Comparison of ENCODE assay signal across 8 cellular contexts in the genomic region with DNA sequence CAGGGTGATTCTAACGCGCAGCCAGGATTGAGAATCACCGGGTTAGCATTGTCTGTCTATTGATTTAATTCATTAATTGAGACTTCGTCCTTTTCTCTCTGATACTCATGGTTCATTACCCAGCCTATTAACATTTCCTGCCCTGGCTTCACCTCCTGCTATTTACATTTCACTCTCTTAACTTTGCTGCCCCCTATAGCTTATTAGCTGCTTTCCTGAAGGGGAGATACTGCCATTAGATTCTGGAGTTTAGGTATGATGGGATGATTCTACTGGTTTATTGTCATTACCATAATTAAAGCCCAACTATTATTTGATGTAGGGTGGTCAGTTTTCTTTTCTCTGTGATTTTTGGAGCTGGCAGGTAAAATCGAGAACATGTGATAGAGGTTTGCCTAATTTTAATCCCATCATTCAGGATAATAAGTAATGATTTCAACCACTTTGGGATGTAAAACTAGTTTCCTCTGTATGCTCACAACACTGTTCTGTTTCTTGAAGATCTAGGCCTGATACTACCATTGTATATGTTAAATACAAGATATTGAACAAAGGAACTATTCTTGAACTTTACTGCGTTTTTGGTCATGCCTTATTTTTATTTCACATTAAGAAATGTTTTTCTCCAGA. TPM values are rescaled to one million over a fixed set of nuclear protein-coding genes. Genes with fewer than 3 reads are reported as not detected.
DNase-seq lines count a peak whose midpoint lies in the region; ATAC-seq and TF ChIP-seq lines count a peak whose summit lies in the region.

No MANE protein-coding gene starts in this region.

- peaks cover 55% of the 10 kb centered on the region for H3K4me1 Mint-ChIP-seq in T-helper 1 cell treated with Interleukin-12 subunit alpha and Interleukin-12 subunit beta and Interleukin-4 antibody, amounts not matched to agents 30 μg/mL and 1 μg/mL, for 36 hours (ENCODE audit: low read depth)

- 52% methylated on average over 6 of the region's 6 CpGs for WGBS in prostate gland

- ATAC-seq in Right ventricle myocardium inferior (peak; percentile 58), HG02759 (IDR thresholded peaks at IDR 0.05; ENCODE audit: unreplicated experiment) (peak; percentile 56)

- H3K4me3 ChIP-seq in fibroblast of pulmonary artery (replicated peaks; ENCODE audit: low read depth, low read length) (no peak overlapping the region), prostate gland (no peak overlapping the region)

- H3K27me3 ChIP-seq in prostate gland (replicated peaks; ENCODE audit: insufficient read depth): no peaks in the 10 kb centered on the region

- TF ChIP-seq CTCF in fibroblast of pulmonary artery (IDR thresholded peaks at IDR 0.05; ENCODE audit: low read length, missing control alignments): peak; percentile 83
- TF ChIP-seq CTCF in prostate gland (IDR thresholded peaks at IDR 0.05): peak in 3 of 4 experiments; percentile 21 to 64 (median 61)

- H3K27me3 Mint-ChIP-seq in T-helper 1 cell treated with Interleukin-12 subunit alpha and Interleukin-12 subunit beta and Interleukin-4 antibody, amounts not matched to agents 30 μg/mL and 1 μg/mL, for 36 hours (ENCODE audit: low read depth): no peaks in the 10 kb centered on the region

- peaks cover 15% of the 10 kb centered on the region for H3K36me3 Mint-ChIP-seq in T-helper 1 cell treated with Interleukin-12 subunit alpha and Interleukin-12 subunit beta and Interleukin-4 antibody, amounts not matched to agents 30 μg/mL and 1 μg/mL, for 36 hours (ENCODE audit: low read depth)

- H3K4me3 Mint-ChIP-seq in T-helper 1 cell treated with Interleukin-12 subunit alpha and Interleukin-12 subunit beta and Interleukin-4 antibody, amounts not matched to agents 30 μg/mL and 1 μg/mL, for 36 hours: peak overlapping the region; percentile 9

- DNase-seq in Right ventricle myocardium inferior (ENCODE audit: missing footprints): no peak
- DNase-seq in cardiac septum (ENCODE audit: low spot score): no peak
- peak; percentile 91 for DNase-seq in NCI-H146 (lab: John Stamatoyannopoulos, UW)
- peak; percentile 63 for DNase-seq in fibroblast of pulmonary artery (ENCODE audit: low read depth)
- DNase-seq in prostate gland (ENCODE audit: low spot score): peak; percentile 9
- DNase-seq in HK-2 (ENCODE audit: unreplicated experiment): no peak

- no peak overlapping the region for H3K27ac ChIP-seq in prostate gland

- no peaks in the 10 kb centered on the region for H3K9me3 Mint-ChIP-seq in T-helper 1 cell treated with Interleukin-12 subunit alpha and Interleukin-12 subunit beta and Interleukin-4 antibody, amounts not matched to agents 30 μg/mL and 1 μg/mL, for 36 hours

- peaks cover 5% of the 10 kb centered on the region for H3K4me1 ChIP-seq in prostate gland (replicated peaks)

- intact Hi-C loops in Right ventricle myocardium inferior (cut with DNase I): loop anchor here (2.0 kb wide), 1 partner anchor 221 kb away; no protein-coding TSS in a partner anchor
- intact Hi-C loops in cardiac septum (cut with DNase I): loop anchor here (2.0 to 5.0 kb wide), 3 partner anchors 76 to 221 kb away; partner anchors contain the start of gene NENF
- intact Hi-C loops in prostate gland (cut with DNase I): loop anchor here (5.0 to 10.0 kb wide), 3 partner anchors 76 to 219 kb away; no protein-coding TSS in a partner anchor

- no peak for TF ChIP-seq POLR2A in prostate gland (IDR thresholded peaks at IDR 0.05)

- H3K27ac Mint-ChIP-seq in T-helper 1 cell treated with Interleukin-12 subunit alpha and Interleukin-12 subunit beta and Interleukin-4 antibody, amounts not matched to agents 30 μg/mL and 1 μg/mL, for 36 hours: peak overlapping the region; percentile 62

- no peaks in the 10 kb centered on the region for H3K9me3 ChIP-seq in prostate gland

- H3K36me3 ChIP-seq in prostate gland: no peaks in the 10 kb centered on the region

RNA-seq across cellular contexts. Expression of gene PPP2R5A, which starts 6.4 kb away (rescaled TPM):
- total RNA-seq in Right ventricle myocardium inferior (80.8 TPM), cardiac septum (68.1 TPM), prostate gland (10 to 100 TPM; 33.5 to 49.5 TPM)

Comparison
In these comparisons a context has a peak if more than half of its experiments do, and no peak if none do; other contexts are left out.
1. DNase-seq: peak in NCI-H146 (single experiment), fibroblast of pulmonary artery (single experiment) and prostate gland (single experiment); none in Right ventricle myocardium inferior (single experiment), cardiac septum (single experiment) and HK-2 (single experiment).